Comparison of ENCODE assay signal across 1 cellular context in genomic region chrX:68697036-68697435, GRCh38.
TF ChIP-seq lines count a peak whose summit lies in the region.

No MANE protein-coding gene starts in this region.

TF ChIP-seq in K562, 482 proteins besides CTCF, POLR2A, EP300 and RAD21:
- TF ChIP-seq HLTF (IDR thresholded peaks at IDR 0.05) (no peak), ZBTB17 (CRISPR knock-in tag; IDR thresholded peaks at IDR 0.05) (peak; percentile 79), CTCFL (IDR thresholded peaks at IDR 0.05; ENCODE audit: borderline replicate concordance, insufficient read depth, low read depth, low read length, poor library complexity, severe bottlenecking) (no peak), FOSL1 (tag; conservative IDR thresholded peaks at IDR 0.05) (no peak), ZNF324 (CRISPR knock-in tag; IDR thresholded peaks at IDR 0.05) (no peak), TEAD1 (CRISPR knock-in tag; IDR thresholded peaks at IDR 0.05) (no peak), HDGF (IDR thresholded peaks at IDR 0.05) (no peak), PML (IDR thresholded peaks at IDR 0.05; ENCODE audit: low read length) (no peak), EP400 (IDR thresholded peaks at IDR 0.05) (0 out of 2 replicates have a peak, but pooled peaks have one; percentile 0)
- TF ChIP-seq, protein P1, sequence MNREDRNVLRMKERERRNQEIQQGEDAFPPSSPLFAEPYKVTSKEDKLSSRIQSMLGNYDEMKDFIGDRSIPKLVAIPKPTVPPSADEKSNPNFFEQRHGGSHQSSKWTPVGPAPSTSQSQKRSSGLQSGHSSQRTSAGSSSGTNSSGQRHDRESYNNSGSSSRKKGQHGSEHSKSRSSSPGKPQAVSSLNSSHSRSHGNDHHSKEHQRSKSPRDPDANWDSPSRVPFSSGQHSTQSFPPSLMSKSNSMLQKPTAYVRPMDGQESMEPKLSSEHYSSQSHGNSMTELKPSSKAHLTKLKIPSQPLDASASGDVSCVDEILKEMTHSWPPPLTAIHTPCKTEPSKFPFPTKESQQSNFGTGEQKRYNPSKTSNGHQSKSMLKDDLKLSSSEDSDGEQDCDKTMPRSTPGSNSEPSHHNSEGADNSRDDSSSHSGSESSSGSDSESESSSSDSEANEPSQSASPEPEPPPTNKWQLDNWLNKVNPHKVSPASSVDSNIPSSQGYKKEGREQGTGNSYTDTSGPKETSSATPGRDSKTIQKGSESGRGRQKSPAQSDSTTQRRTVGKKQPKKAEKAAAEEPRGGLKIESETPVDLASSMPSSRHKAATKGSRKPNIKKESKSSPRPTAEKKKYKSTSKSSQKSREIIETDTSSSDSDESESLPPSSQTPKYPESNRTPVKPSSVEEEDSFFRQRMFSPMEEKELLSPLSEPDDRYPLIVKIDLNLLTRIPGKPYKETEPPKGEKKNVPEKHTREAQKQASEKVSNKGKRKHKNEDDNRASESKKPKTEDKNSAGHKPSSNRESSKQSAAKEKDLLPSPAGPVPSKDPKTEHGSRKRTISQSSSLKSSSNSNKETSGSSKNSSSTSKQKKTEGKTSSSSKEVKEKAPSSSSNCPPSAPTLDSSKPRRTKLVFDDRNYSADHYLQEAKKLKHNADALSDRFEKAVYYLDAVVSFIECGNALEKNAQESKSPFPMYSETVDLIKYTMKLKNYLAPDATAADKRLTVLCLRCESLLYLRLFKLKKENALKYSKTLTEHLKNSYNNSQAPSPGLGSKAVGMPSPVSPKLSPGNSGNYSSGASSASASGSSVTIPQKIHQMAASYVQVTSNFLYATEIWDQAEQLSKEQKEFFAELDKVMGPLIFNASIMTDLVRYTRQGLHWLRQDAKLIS (CRISPR knock-in tag; IDR thresholded peaks at IDR 0.05), result no peak
TF ChIP-seq in K562: peak in this region for 2.
